In genomic region chr14:100132903-100133510, GRCh38 we compare ENCODE assay signal across 20 cellular contexts. TPM values are rescaled to one million over a fixed set of nuclear protein-coding genes. Genes with fewer than 3 reads are reported as not detected.
DNase-seq lines count a peak whose midpoint lies in the region; FAIRE-seq and TF ChIP-seq lines count a peak whose summit lies in the region.
"Had no signal": no experiment of that assay in that cellular context is flagged by ENCODE, and none has a peak within 500 bp of the region (broad histone marks: within the 10 kb centered on the region; RNA-seq: fewer than 3 reads in every experiment).

No MANE protein-coding gene starts in this region.

- H3K9me3 Mint-ChIP-seq in chondrocyte (ENCODE audit: low read depth): no peaks in the 10 kb centered on the region
- H3K9me3 Mint-ChIP-seq: activated T-helper 1 cell treated with anti-CD3 and anti-CD28 coated beads, Interleukin-12 subunit alpha, Interleukin-12 subunit beta, Interleukin-2, Interleukin-4 antibody, amounts not matched to agents 30 ng/mL and 10 ng/mL and 1 ng/mL, durations not matched to agents 14 hours and 24 hours and 36 hours had no signal

- no peak overlapping the region for H2BK120ac ChIP-seq in neuronal stem cell (ENCODE audit: low read depth, low read length)

- H3K9me3 ChIP-seq in BE2C (no peaks in the 10 kb centered on the region), OCI-LY3 (ENCODE audit: insufficient read depth, low read length) (no peaks in the 10 kb centered on the region), esophagus squamous epithelium (no peaks in the 10 kb centered on the region), neuronal stem cell (replicated peaks in 1 of 2; ENCODE audit: control insufficient read depth in 2 of 2, insufficient read depth in 1 of 2, low read depth in 1 of 2, low read length in 2 of 2) (no peaks in the 10 kb centered on the region)
- H3K9me3 ChIP-seq: ascending aorta, colonic mucosa, heart left ventricle, MG63, SJCRH30, testis had no signal

- no peak overlapping the region for H3K4ac ChIP-seq in neuronal stem cell (ENCODE audit: low read length)

- H3K27me3 ChIP-seq in BE2C: no peaks in the 10 kb centered on the region
- H3K27me3 ChIP-seq in OCI-LY3 (ENCODE audit: low read depth, low read length): no peaks in the 10 kb centered on the region
- H3K27me3 ChIP-seq in esophagus squamous epithelium: no peaks in the 10 kb centered on the region
- peaks cover 0 to 2% (median 0%) of the 10 kb centered on the region in 3 experiments for H3K27me3 ChIP-seq in neuronal stem cell (ENCODE audit: control insufficient read depth in 3 of 3, insufficient read depth in 3 of 3, low read depth in 1 of 3, low read length in 3 of 3)
- H3K27me3 ChIP-seq: ascending aorta, colonic mucosa, heart left ventricle, MG63, SJCRH30, testis had no signal

- H3K4me3 ChIP-seq in BE2C (ENCODE audit: low read depth, low read length): no peak overlapping the region
- no peak overlapping the region for H3K4me3 ChIP-seq in OCI-LY3 (ENCODE audit: low read length)
- no peak overlapping the region for H3K4me3 ChIP-seq in esophagus squamous epithelium
- no peak overlapping the region for H3K4me3 ChIP-seq in neuronal stem cell (ENCODE audit: low read length in 2 of 2)
- H3K4me3 ChIP-seq: ascending aorta, colonic mucosa, heart left ventricle, MG63, SJCRH30, testis had no signal

- H3K4me2 ChIP-seq in OCI-LY3 (ENCODE audit: low read length) (peak overlapping the region; percentile 44), neuronal stem cell (ENCODE audit: insufficient read depth, low read length, poor library complexity, severe bottlenecking) (no peak overlapping the region)

- H3K27me3 Mint-ChIP-seq in chondrocyte (ENCODE audit: low read depth): no peaks in the 10 kb centered on the region

- H3K4me3 Mint-ChIP-seq in chondrocyte (ENCODE audit: unreplicated experiment): no peak overlapping the region
- H3K4me3 Mint-ChIP-seq: activated T-helper 1 cell treated with anti-CD3 and anti-CD28 coated beads, Interleukin-12 subunit alpha, Interleukin-12 subunit beta, Interleukin-2, Interleukin-4 antibody, amounts not matched to agents 30 ng/mL and 10 ng/mL and 1 ng/mL, durations not matched to agents 14 hours and 24 hours and 36 hours had no signal

- H3K79me1 ChIP-seq in neuronal stem cell (ENCODE audit: low read depth, low read length): no peaks in the 10 kb centered on the region

- TF ChIP-seq CTCF in BE2C (IDR thresholded peaks at IDR 0.05; ENCODE audit: low read depth, low read length): no peak
- no peak for TF ChIP-seq CTCF in OCI-LY3 (IDR thresholded peaks at IDR 0.05; ENCODE audit: low read depth, low read length)
- no peak for TF ChIP-seq CTCF in esophagus squamous epithelium (IDR thresholded peaks at IDR 0.05)
- no peak for TF ChIP-seq CTCF in chondrocyte (IDR thresholded peaks at IDR 0.05)

- H2BK15ac ChIP-seq in neuronal stem cell (ENCODE audit: low read length): no peak overlapping the region

- peaks cover 3% of the 10 kb centered on the region for H3K4me1 Mint-ChIP-seq in chondrocyte (ENCODE audit: low read depth)

- H3K18ac ChIP-seq in neuronal stem cell (ENCODE audit: low read length): peak overlapping the region; percentile 12

- H3K9ac ChIP-seq in OCI-LY3 (ENCODE audit: low read length) (no peak overlapping the region), neuronal stem cell (ENCODE audit: low read depth, low read length, poor library complexity) (no peak overlapping the region)

- H4K20me1 ChIP-seq in OCI-LY3 (ENCODE audit: insufficient read depth, low read length): no peaks in the 10 kb centered on the region

- DNase-seq in BE2C (peak; percentile 49), esophagus squamous epithelium (lab: John Stamatoyannopoulos, UW) (no peak), neuronal stem cell (ENCODE audit: low spot score) (no peak), germinal center (ENCODE audit: low spot score) (no peak), chondrocyte (ENCODE audit: low spot score) (no peak), GM12891 (ENCODE audit: insufficient read length, low spot score) (no peak)
- DNase-seq in activated CD8-positive, alpha-beta memory T cell treated with anti-CD3 and anti-CD28 coated beads, Interleukin-2, amount 50 U/mL, for 48 hours: no peak
- DNase-seq: colonic mucosa; mesendoderm; NCI-H187; NCI-H446; SJCRH30; stimulated activated CD4-positive, alpha-beta T cell treated with anti-CD3 and anti-CD28 coated beads, Interleukin-2, amount 100 ng/mL, for 24 hours had no signal

- no peak overlapping the region for H2BK5ac ChIP-seq in neuronal stem cell (ENCODE audit: low read length)

- H3K27ac Mint-ChIP-seq in chondrocyte (ENCODE audit: unreplicated experiment): no peak overlapping the region
- H3K27ac Mint-ChIP-seq: activated T-helper 1 cell treated with anti-CD3 and anti-CD28 coated beads, Interleukin-12 subunit alpha, Interleukin-12 subunit beta, Interleukin-2, Interleukin-4 antibody, amounts not matched to agents 30 ng/mL and 10 ng/mL and 1 ng/mL, durations not matched to agents 14 hours and 24 hours and 36 hours had no signal

- 80% methylated on average over 1 of the region's 12 CpGs for WGBS in esophagus squamous epithelium, 2 donors
- WGBS in neuronal stem cell (ENCODE audit: extremely low coverage in 2 of 2, insufficient read length in 2 of 2, insufficient replicate concordance in 1 of 2), 2 donors: no CpG with 5 or more reads among the region's 12 CpGs

- H3K79me2 ChIP-seq in OCI-LY3 (ENCODE audit: low read length): no peaks in the 10 kb centered on the region

- H3K27ac ChIP-seq in OCI-LY3 (ENCODE audit: low read length) (no peak overlapping the region), esophagus squamous epithelium (peak overlapping the region; percentile 19 to 75 (median 48)), neuronal stem cell (replicated peaks; ENCODE audit: low read length) (no peak overlapping the region)
- H3K27ac ChIP-seq: C4-2B, colonic mucosa, heart left ventricle, SJCRH30 had no signal

- H3K14ac ChIP-seq in neuronal stem cell (ENCODE audit: low read length): no peak overlapping the region

- TF ChIP-seq POLR2A in esophagus squamous epithelium (IDR thresholded peaks at IDR 0.05) (no peak), GM12891 (IDR thresholded peaks at IDR 0.05; ENCODE audit: low read depth, low read length) (no peak)

- no peak overlapping the region for H2BK12ac ChIP-seq in neuronal stem cell (ENCODE audit: low read length)

- no peak for FAIRE-seq in GM12891 (lab: Jason Lieb, UNC)

- H3K23ac ChIP-seq in neuronal stem cell (ENCODE audit: low read depth, low read length, poor library complexity): no peak overlapping the region

- no peak overlapping the region for H2AFZ ChIP-seq in OCI-LY3 (ENCODE audit: low read depth, low read length)
- H2AFZ ChIP-seq in neuronal stem cell (ENCODE audit: low read length): no peak overlapping the region

- H3K36me3 Mint-ChIP-seq in chondrocyte (ENCODE audit: low read depth): peaks cover 22% of the 10 kb centered on the region

- H2AK5ac ChIP-seq in neuronal stem cell (ENCODE audit: low read depth, low read length): no peak overlapping the region

- H4K91ac ChIP-seq in neuronal stem cell (ENCODE audit: low read depth, low read length, poor library complexity): no peak overlapping the region

- H3K4me1 ChIP-seq in BE2C: peaks cover 21% of the 10 kb centered on the region
- H3K4me1 ChIP-seq in OCI-LY3 (ENCODE audit: low read length): peaks cover 38% of the 10 kb centered on the region
- H3K4me1 ChIP-seq in esophagus squamous epithelium: peaks cover 8 to 60% (median 12%) of the 10 kb centered on the region in 3 donors
- H3K4me1 ChIP-seq in neuronal stem cell (ENCODE audit: control insufficient read depth in 2 of 2, insufficient read depth in 1 of 2, low read depth in 1 of 2, low read length in 2 of 2): no peaks in the 10 kb centered on the region
- H3K4me1 ChIP-seq: ascending aorta had no signal

- intact Hi-C loops in esophagus squamous epithelium (cut with DNase I): no loop called here

- H3K36me3 ChIP-seq in BE2C (peaks cover 43% of the 10 kb centered on the region), OCI-LY3 (replicated peaks; ENCODE audit: low read depth, low read length) (no peaks in the 10 kb centered on the region), esophagus squamous epithelium (peaks cover 0 to 88% (median 0%) of the 10 kb centered on the region in 3 donors), neuronal stem cell (replicated peaks in 1 of 2; ENCODE audit: control insufficient read depth in 2 of 2, insufficient read depth in 2 of 2, low read length in 2 of 2) (peaks cover 29 to 94% of the 10 kb centered on the region in 2 donors)
- H3K36me3 ChIP-seq: colonic mucosa, MG63, SJCRH30 had no signal

- no peak overlapping the region for H4K8ac ChIP-seq in neuronal stem cell (ENCODE audit: low read depth, low read length)

TF ChIP-seq in GM12891, 5 proteins besides CTCF, POLR2A, EP300 and RAD21:
- TF ChIP-seq POU2F2 (IDR thresholded peaks at IDR 0.05; ENCODE audit: low read depth, low read length): no peak
- TF ChIP-seq TAF1 (IDR thresholded peaks at IDR 0.05; ENCODE audit: low read depth, low read length): no peak
- TF ChIP-seq SPI1 (IDR thresholded peaks at IDR 0.05; ENCODE audit: low read depth, low read length): no peak
- no peak for TF ChIP-seq PAX5 (IDR thresholded peaks at IDR 0.05; ENCODE audit: insufficient read depth, low read length, severe bottlenecking)
- TF ChIP-seq POLR2AphosphoS5 (IDR thresholded peaks at IDR 0.05; ENCODE audit: low read depth, low read length): no peak

RNA-seq across cellular contexts. Expression of gene DEGS2, which starts 26.4 kb away (rescaled TPM):
- polyA plus RNA-seq in BE2C (2012; ENCODE audit: insufficient read depth, insufficient read length, low read depth): 0.32 TPM
- 100 to 1,000 TPM in 1 of 4 donors, 10 to 100 TPM in 3; 23.8 to 116 (median 27.3) TPM for total RNA-seq in esophagus squamous epithelium
- 0.11 TPM for polyA plus RNA-seq in neuronal stem cell (2013, experiment 1 of 2)
- 0.07 TPM for polyA plus RNA-seq in neuronal stem cell (2013, experiment 2 of 2)
- 0.17 to 0.36 TPM in 2 of 3 replicates, not detected in the other for total RNA-seq in chondrocyte
- polyA plus RNA-seq in GM12891 (2012; ENCODE audit: low read depth, missing spikeins): 0.99 TPM
- total RNA-seq: SJCRH30 had no signal

Comparison
In these comparisons a context has a peak if more than half of its experiments do, and no peak if none do; other contexts are left out.
1. H3K27ac ChIP-seq: peak in esophagus squamous epithelium (4 of 4); none in OCI-LY3 (single experiment) and neuronal stem cell (single experiment).
2. RNA of gene DEGS2, which starts 26.4 kb away (total RNA-seq): 23.8 to 116 TPM in esophagus squamous epithelium; 0.17 to 0.36 TPM in chondrocyte; every median in the first group is over 10 times any median in the second.